In the genomic region with DNA sequence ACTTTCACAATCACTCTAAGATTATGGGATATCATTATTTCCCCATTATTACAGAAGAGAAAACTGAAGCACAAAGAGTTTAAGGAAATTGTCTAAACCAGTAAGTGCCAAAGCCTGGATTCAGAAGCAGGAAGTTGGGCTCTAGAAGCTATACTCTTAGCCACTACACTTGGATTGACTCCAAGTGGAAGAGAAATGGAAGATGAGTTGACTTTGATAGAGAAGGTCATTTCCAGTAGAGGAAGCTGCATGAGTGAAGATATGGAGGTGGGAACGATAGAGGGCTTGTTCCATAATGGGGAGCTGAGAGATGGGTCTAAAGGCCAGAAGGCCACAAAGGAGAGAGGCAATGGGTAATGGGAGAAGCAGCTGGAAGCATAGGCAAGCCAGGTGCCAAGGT, we compare ENCODE assay signal across 27 cellular contexts. TPM values are rescaled to one million over a fixed set of nuclear protein-coding genes. Genes with fewer than 3 reads are reported as not detected.
A peak's percentile ranks its signal among the peaks of the same experiment; 100 is the strongest.
DNase-seq lines count a peak whose midpoint lies in the region; TF ChIP-seq lines count a peak whose summit lies in the region.
"Had no signal": no experiment of that assay in that cellular context is flagged by ENCODE, and none has a peak within 500 bp of the region (broad histone marks: within the 10 kb centered on the region; RNA-seq: fewer than 3 reads in every experiment).

No MANE protein-coding gene starts in this region.

- H3K4me2 ChIP-seq in GM23248 (ENCODE audit: unreplicated experiment): no peak overlapping the region

- no peaks in the 10 kb centered on the region for H3K9me3 Mint-ChIP-seq in endothelial cell (ENCODE audit: unreplicated experiment)
- H3K9me3 Mint-ChIP-seq: activated T-cell treated with anti-CD3 and anti-CD28 coated beads, Interleukin-2, amount 50 U/mL, for 24 hours; naive B cell; stimulated activated effector memory CD8-positive, alpha-beta T cell treated with anti-CD3 and anti-CD28 coated beads, Interleukin-12 subunit alpha, Interleukin-12 subunit beta, amount 100 ng/mL, for 72 hours had no signal

- no peak for TF ChIP-seq CTCF in endothelial cell (IDR thresholded peaks at IDR 0.05; ENCODE audit: unreplicated experiment)

- H4K20me1 ChIP-seq in GM23248 (ENCODE audit: insufficient read depth): no peaks in the 10 kb centered on the region

- H3K4me1 ChIP-seq in skeletal muscle tissue (ENCODE audit: control insufficient read depth in 3 of 3, insufficient read depth in 3 of 3, low read length in 3 of 3): peaks cover 16 to 33% (median 19%) of the 10 kb centered on the region in 3 donors
- H3K4me1 ChIP-seq in GM23248 (ENCODE audit: insufficient read depth): no peaks in the 10 kb centered on the region
- H3K4me1 ChIP-seq: body of pancreas had no signal

- H3F3A ChIP-seq in GM23248 (ENCODE audit: insufficient read depth): no peaks in the 10 kb centered on the region

- H3K27ac ChIP-seq in skeletal muscle tissue (ENCODE audit: low read depth, low read length): peak overlapping the region; percentile 46
- H3K27ac ChIP-seq in GM23248: no peak overlapping the region
- H3K27ac ChIP-seq: body of pancreas had no signal

- peaks cover 20% of the 10 kb centered on the region for H3K27me3 Mint-ChIP-seq in endothelial cell (ENCODE audit: unreplicated experiment)
- H3K27me3 Mint-ChIP-seq: activated T-cell treated with anti-CD3 and anti-CD28 coated beads, Interleukin-2, amount 50 U/mL, for 24 hours had no signal

- peak overlapping the region; percentile 8 for H3K4me3 Mint-ChIP-seq in endothelial cell (ENCODE audit: unreplicated experiment)
- H3K4me3 Mint-ChIP-seq: activated CD4-positive, alpha-beta T cell treated with anti-CD3 and anti-CD28 coated beads for 36 hours; activated T-cell treated with anti-CD3 and anti-CD28 coated beads, Interleukin-2, amount 50 U/mL, for 24 hours; stimulated activated effector memory CD8-positive, alpha-beta T cell treated with anti-CD3 and anti-CD28 coated beads, Interleukin-12 subunit alpha, Interleukin-12 subunit beta, amount 100 ng/mL, for 72 hours had no signal

- H3K9ac ChIP-seq in skeletal muscle tissue (ENCODE audit: low read depth in 1 of 3, low read length in 3 of 3): no peak overlapping the region
- no peak overlapping the region for H3K9ac ChIP-seq in GM23248

- H3K27ac Mint-ChIP-seq in endothelial cell (ENCODE audit: unreplicated experiment): peak overlapping the region; percentile 16
- H3K27ac Mint-ChIP-seq: activated CD4-positive, alpha-beta T cell treated with anti-CD3 and anti-CD28 coated beads for 36 hours; activated T-cell treated with anti-CD3 and anti-CD28 coated beads, Interleukin-2, amount 50 U/mL, for 24 hours; stimulated activated effector memory CD8-positive, alpha-beta T cell treated with anti-CD3 and anti-CD28 coated beads, Interleukin-12 subunit alpha, Interleukin-12 subunit beta, amount 100 ng/mL, for 72 hours had no signal

- H3K79me2 ChIP-seq in GM23248 (ENCODE audit: insufficient read depth): no peaks in the 10 kb centered on the region

- 79 to 89% methylated on average over 1 of the region's 1 CpG for WGBS in GM23248 (ENCODE audit: low coverage in 1 of 2, low lambda C conversion rate in 2 of 2, missing lambda C conversion rate in 2 of 2), 2 experiments

- DNase-seq in SKM-1 treated with dmso at 0.1 percent for 144 hours (lab: John Stamatoyannopoulos, UW; ENCODE audit: unreplicated experiment): peak; percentile 56
- DNase-seq in SKM-1 (lab: John Stamatoyannopoulos, UW; ENCODE audit: unreplicated experiment): no peak
- peak; percentile 60 for DNase-seq in OCI-M1 (lab: John Stamatoyannopoulos, UW)
- DNase-seq in endothelial cell (ENCODE audit: low spot score): no peak
- no peak for DNase-seq in GM23248
- DNase-seq in cerebellar nuclear complex (lab: John Stamatoyannopoulos, UW): no peak
- no peak for DNase-seq in AG08396 (ENCODE audit: low spot score)
- DNase-seq: activated CD4-positive, alpha-beta T cell treated with anti-CD3 and anti-CD28 coated beads for 36 hours; activated CD8-positive, alpha-beta memory T cell treated with anti-CD3 and anti-CD28 coated beads for 24 hours; activated naive CD4-positive, alpha-beta T cell; activated T-cell treated with anti-CD3 and anti-CD28 coated beads, Interleukin-2, amount 50 U/mL, for 24 hours; body of pancreas; COR-L47; DND-41; Karpas-422; kidney; naive B cell; NCI-H1092 treated with DMSO at 0.1 percent for 48 hours; NCI-H187 treated with DMSO at 0.1 percent for 48 hours; NCI-H526 treated with DMSO at 0.1 percent for 48 hours; occipital lobe; stimulated activated CD4-positive, alpha-beta T cell treated with anti-CD3 and anti-CD28 coated beads, Interleukin-2, amount 100 ng/mL, for 48 hours; substantia nigra had no signal

- H2AFZ ChIP-seq in GM23248: no peak overlapping the region

- H3K9me2 ChIP-seq in GM23248 (ENCODE audit: insufficient read depth): no peaks in the 10 kb centered on the region

- H3K9me3 ChIP-seq in skeletal muscle tissue (ENCODE audit: control insufficient read depth in 3 of 3, low read length in 3 of 3): no peaks in the 10 kb centered on the region
- no peaks in the 10 kb centered on the region for H3K9me3 ChIP-seq in GM23248 (ENCODE audit: low read depth)
- H3K9me3 ChIP-seq: body of pancreas had no signal

- peaks cover 83% of the 10 kb centered on the region for H3K4me1 Mint-ChIP-seq in endothelial cell (ENCODE audit: unreplicated experiment)

- H3K27me3 ChIP-seq in skeletal muscle tissue (ENCODE audit: control insufficient read depth in 3 of 3, insufficient read depth in 3 of 3, low read length in 3 of 3) (peaks cover 2 to 8% (median 8%) of the 10 kb centered on the region in 3 donors), GM23248 (replicated peaks; ENCODE audit: insufficient read depth) (peaks cover 53% of the 10 kb centered on the region)
- H3K27me3 ChIP-seq: body of pancreas had no signal

- H3K4me3 ChIP-seq in skeletal muscle tissue (ENCODE audit: low read length in 3 of 3): no peak overlapping the region
- H3K4me3 ChIP-seq in GM23248: no peak overlapping the region
- H3K4me3 ChIP-seq: body of pancreas had no signal

- in situ Hi-C loops in GM23248 (cut with MboI): no loop called here

- peaks cover 5 to 9% (median 6%) of the 10 kb centered on the region in 3 donors for H3K36me3 ChIP-seq in skeletal muscle tissue (ENCODE audit: control insufficient read depth in 3 of 3, insufficient read depth in 3 of 3, low read length in 3 of 3)
- H3K36me3 ChIP-seq in GM23248 (ENCODE audit: low read depth): no peaks in the 10 kb centered on the region

- H3K36me3 Mint-ChIP-seq in endothelial cell (ENCODE audit: low read depth, unreplicated experiment): peaks cover 53% of the 10 kb centered on the region
- H3K36me3 Mint-ChIP-seq: naive B cell; stimulated activated effector memory CD8-positive, alpha-beta T cell treated with anti-CD3 and anti-CD28 coated beads, Interleukin-12 subunit alpha, Interleukin-12 subunit beta, amount 100 ng/mL, for 72 hours had no signal

RNA-seq across cellular contexts. Expression of a gene that starts 11.7 kb away (rescaled TPM):
- total RNA-seq in endothelial cell (ENCODE audit: unreplicated experiment): 27.8 TPM
- total RNA-seq in skeletal muscle tissue: 1.0 TPM
- total RNA-seq in GM23248 (2014; rRNA removed; shearing (Covaris generic)): not detected in 2 replicates
- polyA plus RNA-seq in GM23248 (2016; fragmentation: Nextera tagmentation; extraction: Ambion mirVana): not detected in 2 replicates
- total RNA-seq: A172; activated CD4-positive, alpha-beta T cell treated with anti-CD3 and anti-CD28 coated beads for 36 hours; H4 had no signal

RNA-seq across cellular contexts. Expression of a gene that starts 11.9 kb away (rescaled TPM):
- total RNA-seq in endothelial cell (ENCODE audit: unreplicated experiment) (79.3 TPM), skeletal muscle tissue (8.4 TPM)
- total RNA-seq in GM23248 (2014; rRNA removed; shearing (Covaris generic)): not detected in 2 replicates
- polyA plus RNA-seq in GM23248 (2016; fragmentation: Nextera tagmentation; extraction: Ambion mirVana): 0.03 TPM in 2 replicates
- total RNA-seq: A172, H4 had no signal

Comparison
In these comparisons a context has a peak if more than half of its experiments do, and no peak if none do; other contexts are left out.
1. DNase-seq: peak in SKM-1 treated with dmso at 0.1 percent for 144 hours (single experiment) and OCI-M1 (single experiment); none in SKM-1 (single experiment), endothelial cell (single experiment), GM23248 (single experiment), cerebellar nuclear complex (0 of 2) and AG08396 (single experiment).
2. RNA of a gene that starts 11.7 kb away (total RNA-seq): 27.8 TPM in endothelial cell (single experiment); 1.0 TPM in skeletal muscle tissue (single experiment) and not detected in GM23248; every median in the first group is over 10 times any median in the second.